In genomic region chr20:5073154-5074049, GRCh38 we compare ENCODE assay signal across 8 cellular contexts. TPM values are rescaled to one million over a fixed set of nuclear protein-coding genes. Genes with fewer than 3 reads are reported as not detected.
A peak's percentile ranks its signal among the peaks of the same experiment; 100 is the strongest.
DNase-seq lines count a peak whose midpoint lies in the region; ATAC-seq and TF ChIP-seq lines count a peak whose summit lies in the region.

No MANE protein-coding gene starts in this region.

- no peaks in the 10 kb centered on the region for H3K27me3 ChIP-seq in subcutaneous abdominal adipose tissue (ENCODE audit: control insufficient read depth in 5 of 5, insufficient read depth in 4 of 5, low read length in 5 of 5)

- H3K9me3 ChIP-seq in subcutaneous abdominal adipose tissue (ENCODE audit: control insufficient read depth in 5 of 5, low read length in 5 of 5), result no peaks in the 10 kb centered on the region

- H3K36me3 ChIP-seq in subcutaneous abdominal adipose tissue (ENCODE audit: control insufficient read depth in 5 of 5, insufficient read depth in 5 of 5, low read length in 5 of 5), result no peaks in the 10 kb centered on the region

- TF ChIP-seq CTCF in brain (conservative IDR thresholded peaks at IDR 0.05), result no peak

- H3K27ac ChIP-seq in subcutaneous abdominal adipose tissue (ENCODE audit: low read depth, low read length), result peak overlapping the region; percentile 38

- H3K4me3 ChIP-seq in subcutaneous abdominal adipose tissue (ENCODE audit: low read depth in 1 of 5, low read length in 5 of 5), result no peak overlapping the region

- no peak overlapping the region for H3K4me3 Mint-ChIP-seq in brain

- no peak for ATAC-seq in HG02852 (IDR thresholded peaks at IDR 0.05; ENCODE audit: unreplicated experiment)
- ATAC-seq in GM19328 (IDR thresholded peaks at IDR 0.05; ENCODE audit: unreplicated experiment), result no peak

- peaks cover 10 to 24% (median 15%) of the 10 kb centered on the region in 5 donors for H3K4me1 ChIP-seq in subcutaneous abdominal adipose tissue (ENCODE audit: control insufficient read depth in 5 of 5, insufficient read depth in 5 of 5, low read length in 5 of 5)

- H3K36me3 Mint-ChIP-seq in brain, result peaks cover 10% of the 10 kb centered on the region

- H3K27me3 Mint-ChIP-seq in brain, result no peaks in the 10 kb centered on the region

- DNase-seq in DMS153 treated with DMSO at 0.1 percent for 48 hours (lab: John Stamatoyannopoulos, UW; ENCODE audit: unreplicated experiment) (peak; percentile 50), NCI-H2029 (lab: John Stamatoyannopoulos, UW) (peak; percentile 74), kidney tubule cell (ENCODE audit: low spot score) (peak; percentile 67)
- DNase-seq in stimulated activated CD4-positive, alpha-beta T cell treated with anti-CD3 and anti-CD28 coated beads, Interleukin-1b, Interleukin-23, amount 100 ng/mL, for 48 hours, result no peak

- H3K27ac Mint-ChIP-seq in brain, result peak overlapping the region in 3 of 5 experiments; percentile 21 to 38 (median 26)

- peak overlapping the region in 3 of 5 donors; percentile 12 to 62 (median 31) for H3K9ac ChIP-seq in subcutaneous abdominal adipose tissue (ENCODE audit: low read length in 5 of 5)

- no peaks in the 10 kb centered on the region for H3K9me3 Mint-ChIP-seq in brain

- H3K4me1 Mint-ChIP-seq in brain, result peaks cover 8% of the 10 kb centered on the region

RNA-seq across cellular contexts. Expression of gene TMEM230, which starts 39.5 kb away (rescaled TPM):
- polyA plus RNA-seq in brain (ENCODE audit: insufficient read depth, low read depth, low replicate concordance), result 120 TPM

RNA-seq across cellular contexts. Expression of gene PCNA, which starts 46.4 kb away (rescaled TPM):
- polyA plus RNA-seq in brain (ENCODE audit: insufficient read depth, low read depth, low replicate concordance), result 172 TPM

RNA-seq across cellular contexts. Expression of gene CDS2, which starts 53.4 kb away (rescaled TPM):
- polyA plus RNA-seq in brain (ENCODE audit: insufficient read depth, low read depth, low replicate concordance), result 40.9 TPM
